In genomic region chr22:19522190-19522880, GRCh38 we compare ENCODE assay signal across 10 cellular contexts. TPM values are rescaled to one million over a fixed set of nuclear protein-coding genes. Genes with fewer than 3 reads are reported as not detected.
DNase-seq lines count a peak whose midpoint lies in the region; ATAC-seq, FAIRE-seq and TF ChIP-seq lines count a peak whose summit lies in the region.
"Had no signal": no experiment of that assay in that cellular context is flagged by ENCODE, and none has a peak within 500 bp of the region (broad histone marks: within the 10 kb centered on the region; RNA-seq: fewer than 3 reads in every experiment).

No MANE protein-coding gene starts in this region.

- no peak for FAIRE-seq in frontal cortex (lab: Jason Lieb, UNC)
- FAIRE-seq: GM12891 had no signal

- intact Hi-C loops in gastrocnemius medialis (cut with DNase I; ENCODE audit: low total_unique reads), result loop anchor here (5.0 kb wide), 1 partner anchor 55 kb away; no protein-coding TSS in a partner anchor

- peak overlapping the region; percentile 49 to 57 (median 52) for H3K4me3 ChIP-seq in gastrocnemius medialis

- DNase-seq in HT-29 (ENCODE audit: low spot score), result peak; percentile 45
- peak; percentile 58 for DNase-seq in NCI-H2196 (lab: John Stamatoyannopoulos, UW; ENCODE audit: unreplicated experiment)
- peak; percentile 42 to 51 for DNase-seq in frontal cortex (ENCODE audit: low spot score in 2 of 2)
- DNase-seq in gastrocnemius medialis, result no peak
- DNase-seq in germinal center (ENCODE audit: low spot score), result no peak
- no peak for DNase-seq in GM10266 (ENCODE audit: extremely low spot score)

- peaks cover 18 to 26% (median 24%) of the 10 kb centered on the region in 3 donors for H3K27me3 ChIP-seq in gastrocnemius medialis

- peaks cover 0 to 8% of the 10 kb centered on the region in 2 donors for H3K4me1 ChIP-seq in gastrocnemius medialis

- no peak for TF ChIP-seq POLR2A in gastrocnemius medialis (IDR thresholded peaks at IDR 0.05)

- no peaks in the 10 kb centered on the region for H3K9me3 ChIP-seq in gastrocnemius medialis

- H3K27ac ChIP-seq in gastrocnemius medialis, result peak overlapping the region; percentile 61 to 82 (median 78)
- H3K27ac ChIP-seq: cardiac muscle cell had no signal

- ATAC-seq in gastrocnemius medialis (no peak), GM19467 (IDR thresholded peaks at IDR 0.05; ENCODE audit: unreplicated experiment) (no peak), GM21528 (IDR thresholded peaks at IDR 0.05; ENCODE audit: low FRiP score, unreplicated experiment) (no peak)

- H3K36me3 ChIP-seq in gastrocnemius medialis, result no peaks in the 10 kb centered on the region
- H3K36me3 ChIP-seq: cardiac muscle cell had no signal

- TF ChIP-seq CTCF in gastrocnemius medialis (IDR thresholded peaks at IDR 0.05 in 4 of 5, conservative IDR thresholded peaks at IDR 0.05 in 1 of 5), result no peak
- TF ChIP-seq CTCF in GM10266 (IDR thresholded peaks at IDR 0.05; ENCODE audit: control insufficient read depth, insufficient read depth, low read depth, missing control alignments), result no peak

- in situ Hi-C loops in gastrocnemius medialis (cut with MboI; ENCODE audit: low sequenced_read_pairs in 4 of 4), result loop anchor here in 1 of 4 donors (25.0 kb wide), 1 partner anchor 535 kb away; no protein-coding TSS in a partner anchor

RNA-seq across cellular contexts. Expression of gene CLDN5, which starts 1.9 kb away (rescaled TPM):
- total RNA-seq in HT-29 (2014; rRNA removed; shearing (Covaris generic)), result not detected in 2 replicates
- total RNA-seq in frontal cortex, result 84.8 TPM
- total RNA-seq in gastrocnemius medialis, result 100 to 1,000 TPM in 2 of 4 donors, 10 to 100 TPM in 2; 40.4 to 108 (median 89.6) TPM

RNA-seq across cellular contexts. Expression of gene CDC45, which starts 42.6 kb away (rescaled TPM):
- total RNA-seq in HT-29 (2014; rRNA removed; shearing (Covaris generic)), result 71.3 and 86.5 TPM in 2 replicates
- 0.82 TPM for total RNA-seq in frontal cortex
- under 1 TPM in 1 of 4 donors, not detected in 3; 0.27 TPM for total RNA-seq in gastrocnemius medialis

RNA-seq across cellular contexts. Expression of gene UFD1, which starts 43.3 kb away (rescaled TPM):
- total RNA-seq in HT-29 (2014; rRNA removed; shearing (Covaris generic)), result 146 and 147 TPM in 2 replicates
- 32.2 TPM for total RNA-seq in frontal cortex
- total RNA-seq in gastrocnemius medialis, result 100 to 1,000 TPM; 106 to 199 (median 165) TPM

Comparison
In these comparisons a context has a peak if more than half of its experiments do, and no peak if none do; other contexts are left out.
1. DNase-seq: peak in HT-29 (single experiment), NCI-H2196 (single experiment) and frontal cortex (2 of 2); none in gastrocnemius medialis (0 of 2), germinal center (single experiment) and GM10266 (single experiment).
2. RNA of gene CLDN5, which starts 1.9 kb away (total RNA-seq): 40.4 to 108 TPM in gastrocnemius medialis and 84.8 TPM in frontal cortex (single experiment); not detected in HT-29; every median in the first group is over 10 times any median in the second.
3. RNA of gene CDC45, which starts 42.6 kb away (total RNA-seq): 71.3 to 86.5 TPM in HT-29; 0.82 TPM in frontal cortex (single experiment) and 0.27 TPM in gastrocnemius medialis; every median in the first group is over 10 times any median in the second.